In genomic region chrX:15202458-15203177, GRCh38 we compare ENCODE assay signal across 10 cellular contexts.
DNase-seq lines count a peak whose midpoint lies in the region; ATAC-seq and TF ChIP-seq lines count a peak whose summit lies in the region.
"Had no signal": no experiment of that assay in that cellular context is flagged by ENCODE, and none has a peak within 500 bp of the region (broad histone marks: within the 10 kb centered on the region; RNA-seq: fewer than 3 reads in every experiment).

No MANE protein-coding gene starts in this region.

- H3K27me3 ChIP-seq in spleen (replicated peaks in 1 of 7) = peaks cover 0 to 5% (median 0%) of the 10 kb centered on the region in 7 donors

- H3K4me1 ChIP-seq in spleen = no peaks in the 10 kb centered on the region

- ATAC-seq in GM21423 (IDR thresholded peaks at IDR 0.05; ENCODE audit: unreplicated experiment) = peak; percentile 35
- ATAC-seq: left cardiac atrium had no signal

- WGBS in spleen, 5 donors = 61 to 86% (median 70%) methylated on average over 2 of the region's 2 CpGs

- H3K27ac ChIP-seq in spleen = no peak overlapping the region

- H3K9me3 ChIP-seq in spleen = no peaks in the 10 kb centered on the region

- DNase-seq in GM04504 (ENCODE audit: low read depth) (peak; percentile 39), RPMI7951 (ENCODE audit: low read depth) (peak; percentile 56), kidney glomerular epithelial cell (lab: John Stamatoyannopoulos, UW) (peak; percentile 27), spleen (no peak), cerebellar cortex (ENCODE audit: low spot score) (no peak), globus pallidus (ENCODE audit: low spot score) (no peak), medulla oblongata (ENCODE audit: extremely low spot score) (no peak)
- DNase-seq: left cardiac atrium, posterior cingulate gyrus had no signal

- intact Hi-C loops in spleen (cut with DNase I; ENCODE audit: low total_unique reads) = no loop called here

- no peaks in the 10 kb centered on the region for H3K36me3 ChIP-seq in spleen

- no peak for TF ChIP-seq CTCF in spleen (IDR thresholded peaks at IDR 0.05 in 8 of 11, conservative IDR thresholded peaks at IDR 0.05 in 3 of 11)

- no peak overlapping the region for H3K4me3 ChIP-seq in spleen

- TF ChIP-seq POLR2A in spleen (IDR thresholded peaks at IDR 0.05) = no peak

Comparison
In these comparisons a context has a peak if more than half of its experiments do, and no peak if none do; other contexts are left out.
1. DNase-seq: peak in GM04504 (single experiment), RPMI7951 (single experiment) and kidney glomerular epithelial cell (single experiment); none in spleen (single experiment), cerebellar cortex (single experiment), globus pallidus (single experiment) and medulla oblongata (single experiment).